In genomic region chr5:66958984-66959641, GRCh38 we compare ENCODE assay signal across 10 cellular contexts.
A peak's percentile ranks its signal among the peaks of the same experiment; 100 is the strongest.
DNase-seq lines count a peak whose midpoint lies in the region; ATAC-seq, FAIRE-seq and TF ChIP-seq lines count a peak whose summit lies in the region.
"Had no signal": no experiment of that assay in that cellular context is flagged by ENCODE, and none has a peak within 500 bp of the region (broad histone marks: within the 10 kb centered on the region; RNA-seq: fewer than 3 reads in every experiment).

No MANE protein-coding gene starts in this region.

- peaks cover 14% of the 10 kb centered on the region for H3F3A ChIP-seq in smooth muscle cell (ENCODE audit: low read depth)

- H3K36me3 Mint-ChIP-seq in stimulated activated naive B cell treated with anti-CD40 and anti-IgM and Interleukin-4, amounts not matched to agents 10 μg/mL and 1 μg/mL and 100 μg/mL, for 72 hours = no peaks in the 10 kb centered on the region

- no peak for TF ChIP-seq POLR2A in breast epithelium (IDR thresholded peaks at IDR 0.05)
- no peak for TF ChIP-seq POLR2A in lower leg skin (IDR thresholded peaks at IDR 0.05)

- no peaks in the 10 kb centered on the region for H3K4me1 Mint-ChIP-seq in stimulated activated naive B cell treated with anti-CD40 and anti-IgM and Interleukin-4, amounts not matched to agents 10 μg/mL and 1 μg/mL and 100 μg/mL, for 72 hours

- H3K79me2 ChIP-seq in smooth muscle cell (ENCODE audit: low read depth) = no peaks in the 10 kb centered on the region

- H4K20me1 ChIP-seq in smooth muscle cell (ENCODE audit: low read depth) = no peaks in the 10 kb centered on the region

- H3K27me3 ChIP-seq in breast epithelium = no peaks in the 10 kb centered on the region
- H3K27me3 ChIP-seq in smooth muscle cell (ENCODE audit: low read depth) = no peaks in the 10 kb centered on the region

- H3K9ac ChIP-seq in kidney (ENCODE audit: low read length in 2 of 2) = peak overlapping the region in 1 of 2 donors; percentile 21
- peak overlapping the region; percentile 51 for H3K9ac ChIP-seq in smooth muscle cell (ENCODE audit: low read depth)

- no peaks in the 10 kb centered on the region for H3K27me3 Mint-ChIP-seq in stimulated activated naive B cell treated with anti-CD40 and anti-IgM and Interleukin-4, amounts not matched to agents 10 μg/mL and 1 μg/mL and 100 μg/mL, for 72 hours

- H3K36me3 ChIP-seq in breast epithelium (no peaks in the 10 kb centered on the region), kidney (ENCODE audit: control insufficient read depth in 1 of 2, insufficient read depth in 2 of 2, low read length in 2 of 2) (no peaks in the 10 kb centered on the region), smooth muscle cell (ENCODE audit: low read depth) (no peaks in the 10 kb centered on the region)

- in situ Hi-C loops in GM13976 (cut with MboI; ENCODE audit: low sequenced_read_pairs, unreplicated experiment) = no loop called here

- H3K27ac Mint-ChIP-seq in stimulated activated naive B cell treated with anti-CD40 and anti-IgM and Interleukin-4, amounts not matched to agents 10 μg/mL and 1 μg/mL and 100 μg/mL, for 72 hours = no peak overlapping the region

- no peaks in the 10 kb centered on the region for H3K9me3 Mint-ChIP-seq in stimulated activated naive B cell treated with anti-CD40 and anti-IgM and Interleukin-4, amounts not matched to agents 10 μg/mL and 1 μg/mL and 100 μg/mL, for 72 hours

- WGBS in smooth muscle cell (ENCODE audit: low lambda C conversion rate) = 6% methylated on average over 11 of the region's 11 CpGs
- WGBS in lower leg skin, 2 donors = 13 to 19% methylated on average over 11 of the region's 11 CpGs

- H2AFZ ChIP-seq in smooth muscle cell (ENCODE audit: low read depth) = no peak overlapping the region

- intact Hi-C loops in breast epithelium (cut with DNase I; ENCODE audit: low total_unique reads) (no loop called here), kidney (cut with DNase I) (no loop called here), lower leg skin (cut with DNase I; ENCODE audit: low total_unique reads) (no loop called here)

- POLR2A ChIA-PET in HEK293T (lab: Yijun Ruan, JAX) = no interaction called here

- no peak for FAIRE-seq in kidney (lab: Jason Lieb, UNC)

- no peak for TF ChIP-seq CTCF in breast epithelium (IDR thresholded peaks at IDR 0.05)
- TF ChIP-seq CTCF in kidney (IDR thresholded peaks at IDR 0.05; ENCODE audit: borderline replicate concordance, extremely low read depth, insufficient read depth) = no peak
- no peak for TF ChIP-seq CTCF in smooth muscle cell (IDR thresholded peaks at IDR 0.05; ENCODE audit: borderline replicate concordance, insufficient read depth, poor library complexity, severe bottlenecking)
- no peak for TF ChIP-seq CTCF in lower leg skin (IDR thresholded peaks at IDR 0.05)
- no peak for TF ChIP-seq CTCF in GM13976 (IDR thresholded peaks at IDR 0.05; ENCODE audit: borderline replicate concordance, control extremely low read depth, extremely low read depth, insufficient read depth, missing control alignments)

- peak overlapping the region; percentile 29 to 74 for H3K27ac ChIP-seq in breast epithelium
- no peak overlapping the region for H3K27ac ChIP-seq in kidney (ENCODE audit: low read depth in 2 of 2, low read length in 2 of 2)
- peak overlapping the region; percentile 83 for H3K27ac ChIP-seq in smooth muscle cell (ENCODE audit: low read depth)

- H3K4me3 ChIP-seq in breast epithelium (peak overlapping the region; percentile 37 to 65 (median 50)), kidney (ENCODE audit: low read length in 2 of 2) (peak overlapping the region; percentile 50 to 55), smooth muscle cell (peak overlapping the region; percentile 40), lower leg skin (ENCODE audit: low read depth, poor library complexity, severe bottlenecking) (no peak overlapping the region)

- H3K4me2 ChIP-seq in smooth muscle cell = peak overlapping the region; percentile 81

- no peak overlapping the region for H3K4me3 Mint-ChIP-seq in stimulated activated naive B cell treated with anti-CD40 and anti-IgM and Interleukin-4, amounts not matched to agents 10 μg/mL and 1 μg/mL and 100 μg/mL, for 72 hours

- CTCF ChIA-PET in HEK293T (lab: Yijun Ruan, JAX) = interaction anchor here (2.2 kb wide), 1 partner anchor 11 kb away, joined by 5 read pairs; no protein-coding TSS in a partner anchor

- H3K4me1 ChIP-seq in breast epithelium = no peaks in the 10 kb centered on the region
- H3K4me1 ChIP-seq in kidney (ENCODE audit: control insufficient read depth in 1 of 2, insufficient read depth in 1 of 2, low read depth in 1 of 2, low read length in 2 of 2) = no peaks in the 10 kb centered on the region
- H3K4me1 ChIP-seq in smooth muscle cell (ENCODE audit: low read depth) = peaks cover 23% of the 10 kb centered on the region

- DNase-seq in HEK293T (ENCODE audit: extremely low spot score) (peak; percentile 21), breast epithelium (ENCODE audit: low spot score in 2 of 2) (no peak), kidney (no peak), smooth muscle cell (lab: John Stamatoyannopoulos, UW; ENCODE audit: unreplicated experiment) (peak; percentile 4), lower leg skin (ENCODE audit: low spot score in 2 of 2) (no peak), GM13976 (ENCODE audit: low spot score) (no peak)
- no peak for DNase-seq in stimulated activated naive B cell treated with anti-CD40 and anti-IgM and Interleukin-4, amounts not matched to agents 10 μg/mL and 1 μg/mL and 100 μg/mL, for 72 hours
- DNase-seq in stimulated activated CD4-positive, alpha-beta T cell treated with anti-CD3 and anti-CD28 coated beads, Interleukin-4, amount 100 ng/mL, for 1 hour = no peak
- DNase-seq: T-helper 2 cell had no signal

- H3K9me3 ChIP-seq in breast epithelium = no peaks in the 10 kb centered on the region
- H3K9me3 ChIP-seq in kidney (ENCODE audit: control insufficient read depth in 1 of 2, low read length in 2 of 2) = no peaks in the 10 kb centered on the region
- no peaks in the 10 kb centered on the region for H3K9me3 ChIP-seq in smooth muscle cell (replicated peaks; ENCODE audit: low read depth)

- no peak for ATAC-seq in stimulated activated naive B cell treated with anti-CD40 and anti-IgM and Interleukin-4, amounts not matched to agents 10 μg/mL and 1 μg/mL and 100 μg/mL, for 72 hours (replicated peaks)
- ATAC-seq: HCT116 had no signal

TF ChIP-seq in HEK293T, 16 proteins besides CTCF, POLR2A, EP300 and RAD21:
- TF ChIP-seq SP1 (IDR thresholded peaks at IDR 0.05) = no peak
- no peak for TF ChIP-seq NFRKB (IDR thresholded peaks at IDR 0.05)
- TF ChIP-seq L3MBTL2 (conservative IDR thresholded peaks at IDR 0.05) = no peak
- no peak for TF ChIP-seq HDGF (IDR thresholded peaks at IDR 0.05; ENCODE audit: borderline replicate concordance)

Comparison
In these comparisons a context has a peak if more than half of its experiments do, and no peak if none do; other contexts are left out.
1. DNase-seq: peak in HEK293T (single experiment) and smooth muscle cell (single experiment); none in breast epithelium (0 of 2), kidney (single experiment), lower leg skin (0 of 2), GM13976 (single experiment), stimulated activated naive B cell treated with anti-CD40 and anti-IgM and Interleukin-4, amounts not matched to agents 10 μg/mL and 1 μg/mL and 100 μg/mL, for 72 hours (single experiment) and stimulated activated CD4-positive, alpha-beta T cell treated with anti-CD3 and anti-CD28 coated beads, Interleukin-4, amount 100 ng/mL, for 1 hour (single experiment).
2. H3K27ac ChIP-seq: peak in breast epithelium (2 of 2) and smooth muscle cell (single experiment); none in kidney (0 of 2).